ENCODE assay signal across 9 cellular contexts in the genomic region with DNA sequence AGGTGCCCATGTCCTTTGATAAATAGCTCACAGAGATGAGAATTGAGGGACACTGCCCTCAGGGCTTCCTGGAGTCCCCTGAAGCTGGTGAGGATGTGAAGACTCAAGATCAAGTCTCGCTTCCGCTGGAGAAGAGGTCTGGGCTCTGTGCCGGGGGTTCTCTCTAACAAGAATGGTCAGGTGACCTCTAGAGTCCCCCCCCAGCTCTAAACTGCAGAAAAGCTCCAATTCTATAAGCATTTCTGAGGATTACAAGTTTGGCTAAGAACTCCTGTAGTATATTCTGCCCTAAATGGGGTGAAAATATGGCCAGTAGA. TPM values are rescaled to one million over a fixed set of nuclear protein-coding genes. Genes with fewer than 3 reads are reported as not detected.
DNase-seq lines count a peak whose midpoint lies in the region; ATAC-seq, FAIRE-seq and TF ChIP-seq lines count a peak whose summit lies in the region.
"Had no signal": no experiment of that assay in that cellular context is flagged by ENCODE, and none has a peak within 500 bp of the region (broad histone marks: within the 10 kb centered on the region; RNA-seq: fewer than 3 reads in every experiment).

No MANE protein-coding gene starts in this region.

- H3K9me3 ChIP-seq in A549 (no peaks in the 10 kb centered on the region), IMR-90 (ENCODE audit: control insufficient read depth, insufficient read depth, low read length) (no peaks in the 10 kb centered on the region)

- BruUV-seq in IMR-90 (replicated peaks; lab: Mats Ljungman, UMichigan): no TSS peak

- peaks cover 38% of the 10 kb centered on the region for H3K36me3 Mint-ChIP-seq in nephron progenitor cell (ENCODE audit: low read depth)

- TF ChIP-seq RAD21 in A549 (conservative IDR thresholded peaks at IDR 0.05 in 1 of 2, IDR thresholded peaks at IDR 0.05 in 1 of 2) (no peak), IMR-90 (IDR thresholded peaks at IDR 0.05; ENCODE audit: low read length) (no peak)

- H3K36me3 ChIP-seq in IMR-90 (ENCODE audit: control insufficient read depth, insufficient read depth, low read length): no peaks in the 10 kb centered on the region

- H3K27ac Mint-ChIP-seq in nephron progenitor cell: peak overlapping the region; percentile 25

- H3K79me1 ChIP-seq in IMR-90 (ENCODE audit: low read depth in 1 of 2, low read length in 2 of 2): peaks cover 43 to 83% of the 10 kb centered on the region in 2 experiments

- H3K14ac ChIP-seq in IMR-90 (replicated peaks; ENCODE audit: low read depth, low read length): peak overlapping the region; percentile 88

- H4K8ac ChIP-seq in IMR-90 (ENCODE audit: low read depth in 2 of 2, low read length in 2 of 2): peak overlapping the region in 1 of 2 experiments; percentile 64; a peak in 2 of 4 replicates

- H2AK9ac ChIP-seq in IMR-90 (replicated peaks; ENCODE audit: low read depth, low read length, poor library complexity): no peak overlapping the region

- H3K4me1 ChIP-seq in A549 (peaks cover 92% of the 10 kb centered on the region), IMR-90 (ENCODE audit: control insufficient read depth, insufficient read depth, low read length) (peaks cover 36% of the 10 kb centered on the region)

- TF ChIP-seq EP300 in A549 (IDR thresholded peaks at IDR 0.05): no peak

- H3K4ac ChIP-seq in IMR-90 (ENCODE audit: low read depth, low read length): peak overlapping the region; percentile 91

- peak overlapping the region; percentile 83 for H2BK120ac ChIP-seq in IMR-90 (ENCODE audit: low read depth, low read length)

- WGBS in A549 (ENCODE audit: missing lambda C conversion rate): 100% methylated on average over 3 of the region's 3 CpGs
- no CpG with 5 or more reads among the region's 3 CpGs for WGBS in IMR-90 (ENCODE audit: extremely low coverage in 2 of 2, insufficient read length in 1 of 2), 2 experiments

- no peaks in the 10 kb centered on the region for H3K27me3 ChIP-seq in IMR-90 (ENCODE audit: control insufficient read depth, insufficient read depth, low read length)

- POLR2A ChIA-PET in A549 (lab: Yijun Ruan, JAX): interaction anchor here (0.5 kb wide), 1 partner anchor 643 kb away, joined by 4 read pairs; no protein-coding TSS in a partner anchor
- POLR2A ChIA-PET in IMR-90 (lab: Charles Lee; ENCODE audit: unreplicated experiment): no interaction called here

- H3K4me3 Mint-ChIP-seq in nephron progenitor cell: no peak overlapping the region

- peaks cover 5% of the 10 kb centered on the region for H3K9me3 Mint-ChIP-seq in nephron progenitor cell

- peak overlapping the region; percentile 92 for H2AK5ac ChIP-seq in IMR-90 (ENCODE audit: low read depth, low read length)

- H3K9me1 ChIP-seq in IMR-90 (ENCODE audit: insufficient read depth, low read length): peaks cover 28% of the 10 kb centered on the region

- TF ChIP-seq POLR2A in A549 (IDR thresholded peaks at IDR 0.05; ENCODE audit: low read length) (no peak), IMR-90 (IDR thresholded peaks at IDR 0.05; ENCODE audit: low read depth, low read length) (no peak)

- H3K27ac ChIP-seq in A549: peak overlapping the region; percentile 86 to 89
- peak overlapping the region; percentile 63 for H3K27ac ChIP-seq in IMR-90 (ENCODE audit: insufficient read depth, low read length)
- peak overlapping the region; percentile 18 for H3K27ac ChIP-seq in caudate nucleus (ENCODE audit: low read depth, low read length)

- H4K5ac ChIP-seq in IMR-90 (ENCODE audit: low read depth, low read length): 0 out of 2 replicates have a peak overlapping the region, but pooled peaks have one; percentile 65

- H4K91ac ChIP-seq in IMR-90 (ENCODE audit: insufficient read depth, low read depth, low read length): peak overlapping the region; percentile 78

- no peak for FAIRE-seq in A549 (lab: Jason Lieb, UNC)
- FAIRE-seq: D721Med had no signal

- no peak overlapping the region for H2AFZ ChIP-seq in IMR-90 (replicated peaks; ENCODE audit: low read length, poor library complexity)

- peaks cover 69% of the 10 kb centered on the region for H3K4me1 Mint-ChIP-seq in nephron progenitor cell

- no peak for TF ChIP-seq CTCF in A549 (IDR thresholded peaks at IDR 0.05)
- TF ChIP-seq CTCF in IMR-90 (conservative IDR thresholded peaks at IDR 0.05; ENCODE audit: low read depth, low read length): no peak
- TF ChIP-seq CTCF in nephron progenitor cell (IDR thresholded peaks at IDR 0.05): no peak

- no peaks in the 10 kb centered on the region for H3K27me3 Mint-ChIP-seq in nephron progenitor cell (ENCODE audit: low read depth, poor library complexity)

- H2BK5ac ChIP-seq in IMR-90 (ENCODE audit: low read depth, low read length, poor library complexity, severe bottlenecking): peak overlapping the region; percentile 59

- in situ Hi-C loops in IMR-90 (cut with MboI; ENCODE audit: low sequenced_read_pairs): loop anchor here (25.0 kb wide), 1 partner anchor 632 kb away; no protein-coding TSS in a partner anchor

- dilution Hi-C loops in IMR-90 (cut with HindIII; ENCODE audit: low sequenced_read_pairs, unreplicated experiment): no loop called here

- H3K18ac ChIP-seq in IMR-90 (ENCODE audit: low read depth, low read length): peak overlapping the region; percentile 22

- H3K56ac ChIP-seq in IMR-90 (ENCODE audit: extremely low read depth, insufficient read depth, low read length): no peak overlapping the region

- H2BK20ac ChIP-seq in IMR-90 (ENCODE audit: low read depth, low read length): peak overlapping the region; percentile 87; the same call in 1 of the 2 replicates

- H3K23ac ChIP-seq in IMR-90 (ENCODE audit: low read depth, low read length): peak overlapping the region; percentile 78

- DNase-seq in A549 (ENCODE audit: low read depth in 1 of 2, low spot score in 1 of 2) (no peak), IMR-90 (no peak), caudate nucleus (lab: John Stamatoyannopoulos, UW) (no peak), nephron progenitor cell (no peak), amniotic stem cell (lab: John Stamatoyannopoulos, UW) (no peak), NCI-H187 (lab: John Stamatoyannopoulos, UW) (no peak)
- no peak for DNase-seq in stimulated activated CD4-positive, alpha-beta T cell treated with anti-CD3 and anti-CD28 coated beads, Interleukin-15, amount 100 ng/mL, for 24 hours

- peak overlapping the region; percentile 46; the same call in 2 of the 3 replicates for H2BK15ac ChIP-seq in IMR-90 (ENCODE audit: low read depth, low read length)

- no peak overlapping the region for H3K9ac ChIP-seq in IMR-90 (ENCODE audit: low read depth, low read length)

- H3K4me3 ChIP-seq in A549 (no peak overlapping the region), IMR-90 (ENCODE audit: insufficient read depth, low read depth, low read length) (no peak overlapping the region)

- ATAC-seq in A549 (no peak), IMR-90 (ENCODE audit: low read depth) (no peak), HG02678 (IDR thresholded peaks at IDR 0.05; ENCODE audit: unreplicated experiment) (no peak)

- CTCF ChIA-PET in A549 (lab: Yijun Ruan, JAX) (interaction anchor here (1.2 to 1.4 kb wide), 3 partner anchors 10 to 149 kb away, joined by 3 to 5 read pairs (median 4); no protein-coding TSS in a partner anchor), IMR-90 (lab: Yijun Ruan, JAX) (interaction anchor here (1.3 kb wide), 1 partner anchor 9 kb away, joined by 4 read pairs; no protein-coding TSS in a partner anchor)

- H4K20me1 ChIP-seq in IMR-90 (ENCODE audit: insufficient read depth, low read length): peaks cover 17% of the 10 kb centered on the region

- intact Hi-C loops in IMR-90 (cut with micrococcal nuclease): no loop called here

- H3K4me2 ChIP-seq in A549: peak overlapping the region; percentile 84
- H3K4me2 ChIP-seq in IMR-90 (ENCODE audit: low read depth, low read length): no peak overlapping the region

TF ChIP-seq in A549, 52 proteins besides CTCF, POLR2A, EP300 and RAD21 (continues in another document):
- no peak for TF ChIP-seq ZNF302 (CRISPR knock-in tag; IDR thresholded peaks at IDR 0.05)
- no peak for TF ChIP-seq KDM5A (IDR thresholded peaks at IDR 0.05)
- TF ChIP-seq RFX5 (IDR thresholded peaks at IDR 0.05): no peak
- no peak for TF ChIP-seq CBX8 (IDR thresholded peaks at IDR 0.05)
- TF ChIP-seq PHF8 (IDR thresholded peaks at IDR 0.05; ENCODE audit: borderline replicate concordance, low read depth): no peak
- TF ChIP-seq ESRRA (IDR thresholded peaks at IDR 0.05; ENCODE audit: borderline replicate concordance, low read length): no peak
- no peak for TF ChIP-seq CBX2 (IDR thresholded peaks at IDR 0.05; ENCODE audit: borderline replicate concordance, low read depth)
- no peak for TF ChIP-seq ZSCAN20 (CRISPR knock-in tag; IDR thresholded peaks at IDR 0.05)

TF ChIP-seq in IMR-90, 13 proteins besides CTCF, POLR2A, EP300 and RAD21 (continues in another document):
- no peak for TF ChIP-seq CEBPB (IDR thresholded peaks at IDR 0.05; ENCODE audit: low read depth, low read length)
- no peak for TF ChIP-seq ELK1 (IDR thresholded peaks at IDR 0.05; ENCODE audit: borderline replicate concordance, low read depth, low read length)
- no peak for TF ChIP-seq BHLHE40 (IDR thresholded peaks at IDR 0.05; ENCODE audit: low read depth, low read length)
- no peak for TF ChIP-seq FOS (IDR thresholded peaks at IDR 0.05; ENCODE audit: low read depth, low read length)
- TF ChIP-seq MXI1 (IDR thresholded peaks at IDR 0.05; ENCODE audit: borderline replicate concordance, low read depth, low read length): no peak
- TF ChIP-seq SMC3 (IDR thresholded peaks at IDR 0.05; ENCODE audit: low read depth, low read length): no peak
- no peak for TF ChIP-seq MAZ (IDR thresholded peaks at IDR 0.05; ENCODE audit: borderline replicate concordance, low read depth, low read length)

RNA-seq across cellular contexts. Expression of gene LPIN2, which starts 32.4 kb away (rescaled TPM):
- polyA plus RNA-seq in A549 (2011; rRNA removed) (21.1 and 23.7 TPM in 2 replicates), A549 (2017; fragmentation: RNase III; extraction: RNeasy Plus Mini Kit Qiagen cat#74134 plus additional on column Dnase treatment) (12.5 to 14.0 TPM (median 12.9 TPM) in 3 replicates), IMR-90 (2012; rRNA removed) (14.4 and 16.2 TPM in 2 replicates)
- polyA plus RNA-seq in A549 (2012; cell fraction: cytosol; rRNA removed): 6.9 and 8.5 TPM in 2 replicates
- polyA plus RNA-seq in A549 (2012; cell fraction: nucleus; rRNA removed): 9.9 and 13.4 TPM in 2 replicates
- polyA minus RNA-seq in A549 (2011; rRNA and poly(A)+ RNA removed): 17.9 and 18.8 TPM in 2 replicates
- total RNA-seq in IMR-90 (2012; rRNA removed): 21.9 and 23.9 TPM in 2 replicates
- polyA plus RNA-seq in IMR-90 (2012; cell fraction: cytosol; rRNA removed): 8.0 and 9.9 TPM in 2 replicates
- polyA plus RNA-seq in IMR-90 (2012; cell fraction: nucleus; rRNA removed; ENCODE audit: low replicate concordance): 15.7 and 29.0 TPM in 2 replicates

Comparison
In these comparisons a context has a peak if more than half of its experiments do, and no peak if none do; other contexts are left out.
1. H3K27ac ChIP-seq: peak in every context shown above with its lines; median percentile 88 in A549; 63 in IMR-90; 18 in caudate nucleus.